29 cellular contexts compared by ENCODE assay signal in genomic region chr13:49343255-49343654, GRCh38.
"Had no signal": no experiment of that assay in that cellular context is flagged by ENCODE, and none has a peak within 500 bp of the region (broad histone marks: within the 10 kb centered on the region; RNA-seq: fewer than 3 reads in every experiment).

No MANE protein-coding gene starts in this region.

- H3K27ac ChIP-seq: colonic mucosa, gastroesophageal sphincter, heart left ventricle, hepatocyte, neural progenitor cell, parathyroid adenoma, right lobe of liver, suprapubic skin, transverse colon, upper lobe of right lung, uterus had no signal

- H3K27me3 Mint-ChIP-seq: dendritic cell treated with granulocyte-macrophage colony-stimulating factor and Interleukin-4, amounts not matched to agents 40 ng/mL and 50 ng/mL, for 4 days; naive thymus-derived CD4-positive, alpha-beta T cell; progenitor cell of endocrine pancreas; stimulated activated naive CD8-positive, alpha-beta T cell treated with anti-CD3 and anti-CD28 coated beads, Interleukin-15, amount 100 ng/mL, for 72 hours had no signal

- FAIRE-seq: kidney had no signal

- H2AFZ ChIP-seq: hepatocyte, neural progenitor cell, parathyroid adenoma had no signal

- H3K36me3 ChIP-seq: colonic mucosa, neural progenitor cell, right lobe of liver, transverse colon, uterus had no signal

- H3K4me2 ChIP-seq: hepatocyte, neural progenitor cell had no signal

- DNase-seq: colonic mucosa; effector CD8-positive, alpha-beta T cell; endodermal cell; foreskin fibroblast; heart left ventricle; kidney; mesenchymal stem cell; midbrain; naive thymus-derived CD4-positive, alpha-beta T cell; right lobe of liver; stimulated activated CD4-positive, alpha-beta T cell treated with anti-CD3 and anti-CD28 coated beads, Interleukin-12 subunit alpha, Interleukin-12 subunit beta, amount 100 ng/mL, for 4 hours; stimulated activated CD4-positive, alpha-beta T cell treated with anti-CD3 and anti-CD28 coated beads, Interleukin-1b, Interleukin-23, amount 100 ng/mL, for 48 hours; stimulated activated CD4-positive, alpha-beta T cell treated with anti-CD3 and anti-CD28 coated beads, Interleukin-4, amount 100 ng/mL, for 1 hour; stimulated activated CD8-positive, alpha-beta memory T cell treated with anti-CD3 and anti-CD28 coated beads, Interleukin-4, amount 100 ng/mL, for 48 hours; stimulated activated naive CD4-positive, alpha-beta T cell; stimulated activated naive CD8-positive, alpha-beta T cell treated with anti-CD3 and anti-CD28 coated beads, Interleukin-15, amount 100 ng/mL, for 72 hours; transverse colon; upper lobe of right lung; uterus had no signal

- ATAC-seq: gastroesophageal sphincter; heart left ventricle; left lobe of liver; naive thymus-derived CD4-positive, alpha-beta T cell; right lobe of liver; stimulated activated naive CD8-positive, alpha-beta T cell treated with anti-CD3 and anti-CD28 coated beads, Interleukin-15, amount 100 ng/mL, for 72 hours; upper lobe of right lung had no signal

- H3K9me3 Mint-ChIP-seq: dendritic cell treated with granulocyte-macrophage colony-stimulating factor and Interleukin-4, amounts not matched to agents 40 ng/mL and 50 ng/mL, for 4 days; endodermal cell; naive thymus-derived CD4-positive, alpha-beta T cell; nephron; neural progenitor cell; stimulated activated naive CD8-positive, alpha-beta T cell treated with anti-CD3 and anti-CD28 coated beads, Interleukin-15, amount 100 ng/mL, for 72 hours had no signal

- H3K27me3 ChIP-seq: colonic mucosa, gastroesophageal sphincter, heart left ventricle, hepatocyte, neural progenitor cell, right lobe of liver, suprapubic skin, transverse colon, upper lobe of right lung, uterus had no signal

- H3K4me1 Mint-ChIP-seq: endodermal cell had no signal

- H3K27ac Mint-ChIP-seq: dendritic cell treated with granulocyte-macrophage colony-stimulating factor and Interleukin-4, amounts not matched to agents 40 ng/mL and 50 ng/mL, for 4 days; endodermal cell; neural progenitor cell; progenitor cell of endocrine pancreas had no signal

- H3K36me3 Mint-ChIP-seq: neural progenitor cell had no signal

- H3K4me3 Mint-ChIP-seq: dendritic cell treated with granulocyte-macrophage colony-stimulating factor and Interleukin-4, amounts not matched to agents 40 ng/mL and 50 ng/mL, for 4 days; endodermal cell; naive thymus-derived CD4-positive, alpha-beta T cell; nephron; neural progenitor cell; stimulated activated naive CD8-positive, alpha-beta T cell treated with anti-CD3 and anti-CD28 coated beads, Interleukin-15, amount 100 ng/mL, for 72 hours had no signal

- H3K4me3 ChIP-seq: colonic mucosa, gastroesophageal sphincter, heart left ventricle, hepatocyte, neural progenitor cell, right lobe of liver, smooth muscle cell, suprapubic skin, transverse colon, upper lobe of right lung, uterus had no signal

- H3K79me2 ChIP-seq: hepatocyte, parathyroid adenoma had no signal

- H3K9ac ChIP-seq: neural progenitor cell, parathyroid adenoma had no signal

- H3K9me3 ChIP-seq: colonic mucosa, gastroesophageal sphincter, heart left ventricle, right lobe of liver, suprapubic skin, transverse colon, upper lobe of right lung, uterus had no signal

- H3K4me1 ChIP-seq: colonic mucosa, gastroesophageal sphincter, neural progenitor cell, parathyroid adenoma, suprapubic skin, transverse colon, upper lobe of right lung, uterus had no signal
